ENCODE assay signal across 8 cellular contexts in genomic region chr10:97686301-97686961, GRCh38. TPM values are rescaled to one million over a fixed set of nuclear protein-coding genes. Genes with fewer than 3 reads are reported as not detected.
DNase-seq lines count a peak whose midpoint lies in the region; ATAC-seq and TF ChIP-seq lines count a peak whose summit lies in the region.

No MANE protein-coding gene starts in this region.

- no peaks in the 10 kb centered on the region for H3K9me3 ChIP-seq in MG63
- no peaks in the 10 kb centered on the region for H3K9me3 ChIP-seq in mesodermal cell (ENCODE audit: control insufficient read depth, low read length)
- H3K9me3 ChIP-seq in vagina: no peaks in the 10 kb centered on the region

- H3K27ac ChIP-seq in cingulate gyrus (ENCODE audit: low read depth, low read length): peak overlapping the region; percentile 95
- H3K27ac ChIP-seq in mesodermal cell (ENCODE audit: low read depth, low read length, severe bottlenecking): peak overlapping the region; percentile 5
- peak overlapping the region; percentile 96 for H3K27ac ChIP-seq in vagina

- 18 to 35% methylated on average over 6 to 12 of the region's 14 CpGs for whole genome bisulfite sequencing in mesodermal cell (ENCODE audit: insufficient coverage in 2 of 2), 2 experiments

- H3K4me3 ChIP-seq in GM12875 (ENCODE audit: low read depth, low read length): peak overlapping the region; percentile 35
- peak overlapping the region; percentile 90 for H3K4me3 ChIP-seq in MG63
- H3K4me3 ChIP-seq in mesodermal cell (ENCODE audit: extremely low read depth, insufficient read depth, low read length, poor library complexity, severe bottlenecking): peak overlapping the region; percentile 59
- H3K4me3 ChIP-seq in vagina: peak overlapping the region; percentile 86

- no peak for TF ChIP-seq CTCF in GM12875 (IDR thresholded peaks at IDR 0.05; ENCODE audit: borderline replicate concordance, insufficient read depth, low read depth, low read length)
- TF ChIP-seq CTCF in vagina (IDR thresholded peaks at IDR 0.05): no peak

- DNase-seq in MG63 (no peak), vagina (ENCODE audit: extremely low spot score in 2 of 2) (no peak), NCI-H1048 (lab: John Stamatoyannopoulos, UW) (no peak), mesenteric fat pad (ENCODE audit: low spot score) (no peak)

- intact Hi-C loops in vagina (cut with DNase I): no loop called here

- H3K4me1 ChIP-seq in mesodermal cell (ENCODE audit: control insufficient read depth, insufficient read depth, low read length, poor library complexity, severe bottlenecking) (peaks cover 15% of the 10 kb centered on the region), vagina (peaks cover 82% of the 10 kb centered on the region)

- H3K27me3 ChIP-seq in MG63 (no peaks in the 10 kb centered on the region), vagina (no peaks in the 10 kb centered on the region)

- no peak for TF ChIP-seq POLR2A in vagina (IDR thresholded peaks at IDR 0.05)

- ATAC-seq in HG02884 (IDR thresholded peaks at IDR 0.05; ENCODE audit: unreplicated experiment): no peak

- H3K36me3 ChIP-seq in MG63 (peaks cover 5% of the 10 kb centered on the region; the same call in 1 of the 2 replicates), mesodermal cell (ENCODE audit: control insufficient read depth, insufficient read depth, low read length) (no peaks in the 10 kb centered on the region), vagina (no peaks in the 10 kb centered on the region)

RNA-seq across cellular contexts. Expression of gene AVPI1, which starts 0.6 kb away (rescaled TPM):
- total RNA-seq in MG63 (2014; rRNA removed; shearing (Covaris generic); ENCODE audit: low replicate concordance): 14.2 and 20.0 TPM in 2 replicates
- polyA plus RNA-seq in mesodermal cell (2013, experiment 1 of 2): 4.1 TPM
- 3.9 TPM for polyA plus RNA-seq in mesodermal cell (2013, experiment 2 of 2)
- total RNA-seq in vagina (125 TPM), mesenteric fat pad (30.5 TPM)

RNA-seq across cellular contexts. Expression of gene MARVELD1, which starts 27.1 kb away (rescaled TPM):
- total RNA-seq in MG63 (2014; rRNA removed; shearing (Covaris generic); ENCODE audit: low replicate concordance): 47.5 and 63.5 TPM in 2 replicates
- 48.3 TPM for polyA plus RNA-seq in mesodermal cell (2013, experiment 1 of 2)
- 43.2 TPM for polyA plus RNA-seq in mesodermal cell (2013, experiment 2 of 2)
- 24.1 TPM for total RNA-seq in vagina
- 28.7 TPM for total RNA-seq in mesenteric fat pad

RNA-seq across cellular contexts. Expression of gene PI4K2A, which starts 46.0 kb away (rescaled TPM):
- total RNA-seq in MG63 (2014; rRNA removed; shearing (Covaris generic); ENCODE audit: low replicate concordance): 25.8 and 28.1 TPM in 2 replicates
- 25.2 TPM for polyA plus RNA-seq in mesodermal cell (2013, experiment 1 of 2)
- polyA plus RNA-seq in mesodermal cell (2013, experiment 2 of 2): 23.1 TPM
- total RNA-seq in vagina: 17.7 TPM
- 22.3 TPM for total RNA-seq in mesenteric fat pad

RNA-seq across cellular contexts. Expression of gene ZFYVE27, which starts 50.5 kb away (rescaled TPM):
- total RNA-seq in MG63 (2014; rRNA removed; shearing (Covaris generic); ENCODE audit: low replicate concordance): 9.2 and 18.2 TPM in 2 replicates
- 18.5 TPM for polyA plus RNA-seq in mesodermal cell (2013, experiment 1 of 2)
- polyA plus RNA-seq in mesodermal cell (2013, experiment 2 of 2): 16.0 TPM
- total RNA-seq in vagina (28.0 TPM), mesenteric fat pad (19.2 TPM)

RNA-seq across cellular contexts. Expression of gene MORN4, which starts 53.1 kb away (rescaled TPM):
- total RNA-seq in MG63 (2014; rRNA removed; shearing (Covaris generic); ENCODE audit: low replicate concordance): 5.7 and 7.0 TPM in 2 replicates
- polyA plus RNA-seq in mesodermal cell (2013, experiment 1 of 2): 17.3 TPM
- polyA plus RNA-seq in mesodermal cell (2013, experiment 2 of 2): 15.0 TPM
- total RNA-seq in vagina (1.7 TPM), mesenteric fat pad (1.5 TPM)

Comparison
In these comparisons a context has a peak if more than half of its experiments do, and no peak if none do; other contexts are left out.
1. H3K4me3 ChIP-seq: peak in every context shown above with its lines; median percentile 90 in MG63; 86 in vagina; 59 in mesodermal cell; 35 in GM12875.
2. H3K27ac ChIP-seq: peak in every context shown above with its lines; median percentile 96 in vagina; 95 in cingulate gyrus; 5 in mesodermal cell.